ENCODE assay signal across 1 cellular context in the genomic region with DNA sequence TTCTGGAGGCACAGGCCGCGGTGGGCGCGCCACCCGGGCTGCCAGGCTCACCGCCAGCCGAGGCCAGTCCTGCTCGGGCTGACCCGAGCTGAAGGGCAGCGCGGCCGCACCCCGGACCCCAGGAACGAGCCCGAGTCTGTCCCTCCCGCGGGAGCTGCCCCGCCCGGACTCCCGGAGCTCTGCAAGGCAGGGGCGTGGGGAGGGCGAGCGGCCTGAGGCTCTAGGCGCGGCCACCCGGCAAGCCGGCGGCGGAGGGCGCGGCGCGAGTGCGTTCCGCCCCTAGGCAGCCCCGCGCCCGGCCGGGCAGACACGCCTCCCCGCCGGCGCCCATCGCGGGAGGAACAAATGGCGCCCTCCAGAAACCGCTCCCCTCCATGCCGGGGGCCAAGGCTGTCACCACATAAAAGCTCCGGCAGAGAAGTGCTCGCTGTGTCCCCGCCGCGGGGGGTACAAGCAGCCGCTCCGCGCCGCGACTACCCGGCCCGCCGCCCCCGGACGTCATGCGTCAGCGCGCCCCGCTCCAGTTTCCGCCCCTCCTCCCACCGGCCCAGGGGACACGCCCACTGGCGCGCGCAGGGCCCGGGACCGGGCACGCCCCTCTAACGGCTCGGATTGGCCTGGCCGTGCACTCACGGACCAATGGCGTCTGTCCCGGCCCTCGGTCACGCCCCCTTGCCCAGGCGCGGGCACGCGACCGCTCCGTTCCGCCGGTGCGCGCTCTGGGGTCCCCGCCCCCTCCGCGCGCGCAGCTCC.
TF ChIP-seq lines count a peak whose summit lies in the region.

No MANE protein-coding gene starts in this region.

TF ChIP-seq in HepG2, 621 proteins besides CTCF, POLR2A, EP300 and RAD21 (continued from another document and continues in another):
- TF ChIP-seq, protein P1, sequence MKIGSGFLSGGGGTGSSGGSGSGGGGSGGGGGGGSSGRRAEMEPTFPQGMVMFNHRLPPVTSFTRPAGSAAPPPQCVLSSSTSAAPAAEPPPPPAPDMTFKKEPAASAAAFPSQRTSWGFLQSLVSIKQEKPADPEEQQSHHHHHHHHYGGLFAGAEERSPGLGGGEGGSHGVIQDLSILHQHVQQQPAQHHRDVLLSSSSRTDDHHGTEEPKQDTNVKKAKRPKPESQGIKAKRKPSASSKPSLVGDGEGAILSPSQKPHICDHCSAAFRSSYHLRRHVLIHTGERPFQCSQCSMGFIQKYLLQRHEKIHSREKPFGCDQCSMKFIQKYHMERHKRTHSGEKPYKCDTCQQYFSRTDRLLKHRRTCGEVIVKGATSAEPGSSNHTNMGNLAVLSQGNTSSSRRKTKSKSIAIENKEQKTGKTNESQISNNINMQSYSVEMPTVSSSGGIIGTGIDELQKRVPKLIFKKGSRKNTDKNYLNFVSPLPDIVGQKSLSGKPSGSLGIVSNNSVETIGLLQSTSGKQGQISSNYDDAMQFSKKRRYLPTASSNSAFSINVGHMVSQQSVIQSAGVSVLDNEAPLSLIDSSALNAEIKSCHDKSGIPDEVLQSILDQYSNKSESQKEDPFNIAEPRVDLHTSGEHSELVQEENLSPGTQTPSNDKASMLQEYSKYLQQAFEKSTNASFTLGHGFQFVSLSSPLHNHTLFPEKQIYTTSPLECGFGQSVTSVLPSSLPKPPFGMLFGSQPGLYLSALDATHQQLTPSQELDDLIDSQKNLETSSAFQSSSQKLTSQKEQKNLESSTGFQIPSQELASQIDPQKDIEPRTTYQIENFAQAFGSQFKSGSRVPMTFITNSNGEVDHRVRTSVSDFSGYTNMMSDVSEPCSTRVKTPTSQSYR (CRISPR knock-in tag; IDR thresholded peaks at IDR 0.05; ENCODE audit: borderline replicate concordance): peak; percentile 89
- TF ChIP-seq HBP1 (CRISPR knock-in tag; IDR thresholded peaks at IDR 0.05; ENCODE audit: low read depth) (peak; percentile 57; the same call in 1 of the 2 replicates), FOXK1 (CRISPR knock-in tag; IDR thresholded peaks at IDR 0.05; ENCODE audit: borderline replicate concordance, low read depth) (no peak), ZNF777 (CRISPR knock-in tag; IDR thresholded peaks at IDR 0.05) (peak; percentile 43), PHF8 (CRISPR knock-in tag; IDR thresholded peaks at IDR 0.05) (peak; percentile 63), GLI4 (CRISPR knock-in tag; IDR thresholded peaks at IDR 0.05; ENCODE audit: borderline replicate concordance) (no peak), NFRKB (IDR thresholded peaks at IDR 0.05) (no peak), RORA (CRISPR knock-in tag; IDR thresholded peaks at IDR 0.05) (no peak), MYC (CRISPR knock-in tag; IDR thresholded peaks at IDR 0.05; ENCODE audit: borderline replicate concordance) (peak; percentile 38; the same call in 1 of the 2 replicates), MAZ (IDR thresholded peaks at IDR 0.05; ENCODE audit: borderline replicate concordance, low read depth, low read length) (peak; percentile 66; the same call in 1 of the 2 replicates), MAZ (CRISPR knock-in tag; IDR thresholded peaks at IDR 0.05; ENCODE audit: low read depth) (peak; percentile 87; the same call in 1 of the 2 replicates), ZNF503 (CRISPR knock-in tag; IDR thresholded peaks at IDR 0.05) (0 out of 2 replicates have a peak, but pooled peaks have one; percentile 30), MAFK (conservative IDR thresholded peaks at IDR 0.05 in 1 of 2, IDR thresholded peaks at IDR 0.05 in 1 of 2; ENCODE audit: low read length in 2 of 2) (no peak), RCOR2 (CRISPR knock-in tag; IDR thresholded peaks at IDR 0.05) (no peak), CEBPB (IDR thresholded peaks at IDR 0.05; ENCODE audit: borderline replicate concordance, low read depth, low read length) (no peak), KAT2B (IDR thresholded peaks at IDR 0.05; ENCODE audit: borderline replicate concordance, low read depth, low read length) (no peak), ZNF343 (CRISPR knock-in tag; IDR thresholded peaks at IDR 0.05) (0 out of 2 replicates have a peak, but pooled peaks have one; percentile 29), ZSCAN9 (CRISPR knock-in tag; IDR thresholded peaks at IDR 0.05; ENCODE audit: borderline replicate concordance) (0 out of 2 replicates have a peak, but pooled peaks have one; percentile 6), MLLT10 (CRISPR knock-in tag; IDR thresholded peaks at IDR 0.05) (no peak), HDAC1 (CRISPR knock-in tag; IDR thresholded peaks at IDR 0.05) (0 out of 2 replicates have a peak, but pooled peaks have one; percentile 42), KLF11 (CRISPR knock-in tag; IDR thresholded peaks at IDR 0.05) (no peak), FOXA3 (CRISPR knock-in tag; IDR thresholded peaks at IDR 0.05) (no peak), TEAD3 (CRISPR knock-in tag; optimal IDR thresholded peaks at IDR 0.05; ENCODE audit: borderline replicate concordance) (peak; percentile 23), ZNF468 (CRISPR knock-in tag; IDR thresholded peaks at IDR 0.05) (no peak), ZBTB4 (CRISPR knock-in tag; IDR thresholded peaks at IDR 0.05; ENCODE audit: borderline replicate concordance) (no peak), CENPX (CRISPR knock-in tag; IDR thresholded peaks at IDR 0.05) (no peak), NR2F2 (IDR thresholded peaks at IDR 0.05; ENCODE audit: borderline replicate concordance, low read depth) (no peak), ZNF382 (CRISPR knock-in tag; IDR thresholded peaks at IDR 0.05; ENCODE audit: borderline replicate concordance) (no peak), IRF2 (CRISPR knock-in tag; IDR thresholded peaks at IDR 0.05) (no peak), ZNF205 (CRISPR knock-in tag; IDR thresholded peaks at IDR 0.05) (0 out of 2 replicates have a peak, but pooled peaks have one; percentile 25), ZNF589 (CRISPR knock-in tag; conservative IDR thresholded peaks at IDR 0.05) (0 out of 2 replicates have a peak, but pooled peaks have one; percentile 32), RXRB (CRISPR knock-in tag; IDR thresholded peaks at IDR 0.05; ENCODE audit: borderline replicate concordance) (no peak), AHR (CRISPR knock-in tag; IDR thresholded peaks at IDR 0.05) (no peak), GATA4 (IDR thresholded peaks at IDR 0.05; ENCODE audit: borderline replicate concordance, low read depth) (peak; percentile 47; the same call in 1 of the 2 replicates), ZNF652 (CRISPR knock-in tag; IDR thresholded peaks at IDR 0.05; ENCODE audit: borderline replicate concordance, low read depth) (no peak), NFYC (CRISPR knock-in tag; IDR thresholded peaks at IDR 0.05) (peak; percentile 81), ZFP36L2 (CRISPR knock-in tag; IDR thresholded peaks at IDR 0.05) (no peak), NFIC (IDR thresholded peaks at IDR 0.05; ENCODE audit: low read length) (no peak), SAP130 (CRISPR knock-in tag; IDR thresholded peaks at IDR 0.05; ENCODE audit: low read depth) (peak; percentile 74), ZNF564 (CRISPR knock-in tag; IDR thresholded peaks at IDR 0.05) (no peak), ZNF749 (CRISPR knock-in tag; IDR thresholded peaks at IDR 0.05; ENCODE audit: borderline replicate concordance) (0 out of 2 replicates have a peak, but pooled peaks have one; percentile 54), ZBTB20 (CRISPR knock-in tag; IDR thresholded peaks at IDR 0.05; ENCODE audit: borderline replicate concordance, low read depth) (no peak), ZNF333 (CRISPR knock-in tag; IDR thresholded peaks at IDR 0.05; ENCODE audit: borderline replicate concordance) (peak; percentile 21; the same call in 1 of the 2 replicates)
- TF ChIP-seq, protein P2, sequence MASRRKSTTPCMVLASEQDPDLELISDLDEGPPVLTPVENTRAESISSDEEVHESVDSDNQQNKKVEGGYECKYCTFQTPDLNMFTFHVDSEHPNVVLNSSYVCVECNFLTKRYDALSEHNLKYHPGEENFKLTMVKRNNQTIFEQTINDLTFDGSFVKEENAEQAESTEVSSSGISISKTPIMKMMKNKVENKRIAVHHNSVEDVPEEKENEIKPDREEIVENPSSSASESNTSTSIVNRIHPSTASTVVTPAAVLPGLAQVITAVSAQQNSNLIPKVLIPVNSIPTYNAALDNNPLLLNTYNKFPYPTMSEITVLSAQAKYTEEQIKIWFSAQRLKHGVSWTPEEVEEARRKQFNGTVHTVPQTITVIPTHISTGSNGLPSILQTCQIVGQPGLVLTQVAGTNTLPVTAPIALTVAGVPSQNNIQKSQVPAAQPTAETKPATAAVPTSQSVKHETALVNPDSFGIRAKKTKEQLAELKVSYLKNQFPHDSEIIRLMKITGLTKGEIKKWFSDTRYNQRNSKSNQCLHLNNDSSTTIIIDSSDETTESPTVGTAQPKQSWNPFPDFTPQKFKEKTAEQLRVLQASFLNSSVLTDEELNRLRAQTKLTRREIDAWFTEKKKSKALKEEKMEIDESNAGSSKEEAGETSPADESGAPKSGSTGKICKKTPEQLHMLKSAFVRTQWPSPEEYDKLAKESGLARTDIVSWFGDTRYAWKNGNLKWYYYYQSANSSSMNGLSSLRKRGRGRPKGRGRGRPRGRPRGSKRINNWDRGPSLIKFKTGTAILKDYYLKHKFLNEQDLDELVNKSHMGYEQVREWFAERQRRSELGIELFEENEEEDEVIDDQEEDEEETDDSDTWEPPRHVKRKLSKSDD (CRISPR knock-in tag; IDR thresholded peaks at IDR 0.05; ENCODE audit: low read depth): 0 out of 2 replicates have a peak, but pooled peaks have one; percentile 42
- TF ChIP-seq, protein P3, sequence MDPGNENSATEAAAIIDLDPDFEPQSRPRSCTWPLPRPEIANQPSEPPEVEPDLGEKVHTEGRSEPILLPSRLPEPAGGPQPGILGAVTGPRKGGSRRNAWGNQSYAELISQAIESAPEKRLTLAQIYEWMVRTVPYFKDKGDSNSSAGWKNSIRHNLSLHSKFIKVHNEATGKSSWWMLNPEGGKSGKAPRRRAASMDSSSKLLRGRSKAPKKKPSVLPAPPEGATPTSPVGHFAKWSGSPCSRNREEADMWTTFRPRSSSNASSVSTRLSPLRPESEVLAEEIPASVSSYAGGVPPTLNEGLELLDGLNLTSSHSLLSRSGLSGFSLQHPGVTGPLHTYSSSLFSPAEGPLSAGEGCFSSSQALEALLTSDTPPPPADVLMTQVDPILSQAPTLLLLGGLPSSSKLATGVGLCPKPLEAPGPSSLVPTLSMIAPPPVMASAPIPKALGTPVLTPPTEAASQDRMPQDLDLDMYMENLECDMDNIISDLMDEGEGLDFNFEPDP (CRISPR knock-in tag; conservative IDR thresholded peaks at IDR 0.05): no peak
- TF ChIP-seq, protein P4, sequence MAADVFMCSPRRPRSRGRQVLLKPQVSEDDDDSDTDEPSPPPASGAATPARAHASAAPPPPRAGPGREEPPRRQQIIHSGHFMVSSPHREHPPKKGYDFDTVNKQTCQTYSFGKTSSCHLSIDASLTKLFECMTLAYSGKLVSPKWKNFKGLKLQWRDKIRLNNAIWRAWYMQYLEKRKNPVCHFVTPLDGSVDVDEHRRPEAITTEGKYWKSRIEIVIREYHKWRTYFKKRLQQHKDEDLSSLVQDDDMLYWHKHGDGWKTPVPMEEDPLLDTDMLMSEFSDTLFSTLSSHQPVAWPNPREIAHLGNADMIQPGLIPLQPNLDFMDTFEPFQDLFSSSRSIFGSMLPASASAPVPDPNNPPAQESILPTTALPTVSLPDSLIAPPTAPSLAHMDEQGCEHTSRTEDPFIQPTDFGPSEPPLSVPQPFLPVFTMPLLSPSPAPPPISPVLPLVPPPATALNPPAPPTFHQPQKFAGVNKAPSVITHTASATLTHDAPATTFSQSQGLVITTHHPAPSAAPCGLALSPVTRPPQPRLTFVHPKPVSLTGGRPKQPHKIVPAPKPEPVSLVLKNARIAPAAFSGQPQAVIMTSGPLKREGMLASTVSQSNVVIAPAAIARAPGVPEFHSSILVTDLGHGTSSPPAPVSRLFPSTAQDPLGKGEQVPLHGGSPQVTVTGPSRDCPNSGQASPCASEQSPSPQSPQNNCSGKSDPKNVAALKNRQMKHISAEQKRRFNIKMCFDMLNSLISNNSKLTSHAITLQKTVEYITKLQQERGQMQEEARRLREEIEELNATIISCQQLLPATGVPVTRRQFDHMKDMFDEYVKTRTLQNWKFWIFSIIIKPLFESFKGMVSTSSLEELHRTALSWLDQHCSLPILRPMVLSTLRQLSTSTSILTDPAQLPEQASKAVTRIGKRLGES (CRISPR knock-in tag; IDR thresholded peaks at IDR 0.05; ENCODE audit: borderline replicate concordance): no peak
